Comparison of ENCODE assay signal across 10 cellular contexts in the genomic region with DNA sequence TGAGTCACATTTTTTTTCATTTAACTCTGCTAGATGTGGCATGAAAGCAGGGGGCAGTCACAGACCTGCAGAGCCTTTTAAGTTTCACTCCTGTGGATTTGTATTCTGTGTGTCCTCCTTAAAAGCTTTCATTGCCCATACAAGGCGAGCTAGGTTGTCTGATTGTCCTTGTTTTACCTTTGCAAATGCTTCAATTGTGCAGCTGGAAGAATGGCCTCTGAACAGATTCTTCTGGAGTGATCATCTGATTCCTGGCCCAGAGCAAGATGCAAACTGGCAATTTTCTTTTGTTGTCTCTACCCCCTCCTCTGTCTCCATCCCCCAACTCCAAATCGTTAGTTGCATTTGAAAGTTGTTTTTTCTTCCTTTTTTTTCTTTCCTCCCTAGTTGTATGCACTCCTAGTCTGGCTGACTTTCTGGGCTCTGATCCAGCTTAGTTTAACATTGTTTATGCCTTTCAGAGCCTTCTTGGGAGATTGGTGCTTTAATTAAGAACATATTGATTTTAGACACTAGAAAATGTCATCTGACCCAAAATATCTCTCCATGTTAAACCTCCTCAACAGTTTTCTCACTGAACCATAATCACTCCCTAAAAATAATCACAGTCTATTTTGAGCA.
A peak's percentile ranks its signal among the peaks of the same experiment; 100 is the strongest.
DNase-seq lines count a peak whose midpoint lies in the region; ATAC-seq and TF ChIP-seq lines count a peak whose summit lies in the region.
"Had no signal": no experiment of that assay in that cellular context is flagged by ENCODE, and none has a peak within 500 bp of the region (broad histone marks: within the 10 kb centered on the region; RNA-seq: fewer than 3 reads in every experiment).

No MANE protein-coding gene starts in this region.

- no peaks in the 10 kb centered on the region for H3K4me1 ChIP-seq in endodermal cell (ENCODE audit: control insufficient read depth, insufficient read depth, low read length)

- H3K36me3 ChIP-seq in endodermal cell (ENCODE audit: control insufficient read depth, insufficient read depth, low read length), result no peaks in the 10 kb centered on the region

- no peaks in the 10 kb centered on the region for H3K36me3 Mint-ChIP-seq in endodermal cell (ENCODE audit: low read depth)
- H3K36me3 Mint-ChIP-seq in activated CD8-positive, alpha-beta T cell treated with anti-CD3 and anti-CD28 coated beads, Interleukin-2, amount 10 ng/mL, durations not matched to agents 7 days and 5 days (ENCODE audit: low read depth), result no peaks in the 10 kb centered on the region

- CTCF ChIA-PET in activated CD8-positive, alpha-beta T cell treated with anti-CD3 and anti-CD28 coated beads, Interleukin-2, amount 10 ng/mL, durations not matched to agents 7 days and 5 days (lab: Charles Lee), result no interaction called here

- TF ChIP-seq CTCF in AG10803 (conservative IDR thresholded peaks at IDR 0.05; ENCODE audit: low read length) (no peak), endodermal cell (conservative IDR thresholded peaks at IDR 0.05) (no peak)

- H3K27me3 ChIP-seq in endodermal cell (ENCODE audit: control insufficient read depth, insufficient read depth, low read length, poor library complexity, severe bottlenecking), result no peaks in the 10 kb centered on the region

- H3K9me3 Mint-ChIP-seq in endodermal cell, result no peaks in the 10 kb centered on the region
- H3K9me3 Mint-ChIP-seq in activated CD8-positive, alpha-beta T cell treated with anti-CD3 and anti-CD28 coated beads, Interleukin-2, amount 10 ng/mL, durations not matched to agents 7 days and 5 days (ENCODE audit: insufficient read depth), result no peaks in the 10 kb centered on the region

- H3K4me1 Mint-ChIP-seq in endodermal cell, result peaks cover 31% of the 10 kb centered on the region
- H3K4me1 Mint-ChIP-seq in activated CD8-positive, alpha-beta T cell treated with anti-CD3 and anti-CD28 coated beads, Interleukin-2, amount 10 ng/mL, durations not matched to agents 7 days and 5 days (ENCODE audit: low read depth), result peaks cover 2% of the 10 kb centered on the region

- no peak overlapping the region for H3K4me3 Mint-ChIP-seq in endodermal cell
- H3K4me3 Mint-ChIP-seq in activated CD8-positive, alpha-beta T cell treated with anti-CD3 and anti-CD28 coated beads, Interleukin-2, amount 10 ng/mL, durations not matched to agents 7 days and 5 days, result no peak overlapping the region

- no peaks in the 10 kb centered on the region for H3K9me3 ChIP-seq in endodermal cell (ENCODE audit: control insufficient read depth, low read length)

- H3K27ac Mint-ChIP-seq in endodermal cell, result peak overlapping the region; percentile 57
- H3K27ac Mint-ChIP-seq in activated CD8-positive, alpha-beta T cell treated with anti-CD3 and anti-CD28 coated beads, Interleukin-2, amount 10 ng/mL, durations not matched to agents 7 days and 5 days, result no peak overlapping the region

- no peak for ATAC-seq in GM21390 (IDR thresholded peaks at IDR 0.05; ENCODE audit: unreplicated experiment)
- no peak for ATAC-seq in activated CD8-positive, alpha-beta T cell treated with anti-CD3 and anti-CD28 coated beads, Interleukin-2, amount 10 ng/mL, durations not matched to agents 7 days and 5 days

- H3K4me3 ChIP-seq in AG10803 (ENCODE audit: low read length), result no peak overlapping the region
- no peak overlapping the region for H3K4me3 ChIP-seq in endodermal cell (ENCODE audit: low read length)

- DNase-seq in AG10803 (ENCODE audit: low read depth), result peak; percentile 90
- peak; percentile 85 for DNase-seq in NCI-H1092 treated with DMSO at 0.1 percent for 48 hours (lab: John Stamatoyannopoulos, UW)
- no peak for DNase-seq in endodermal cell
- peak; percentile 27 for DNase-seq in midbrain (lab: John Stamatoyannopoulos, UW)
- DNase-seq in NCI-H2196 (lab: John Stamatoyannopoulos, UW; ENCODE audit: unreplicated experiment), result no peak
- no peak for DNase-seq in activated CD8-positive, alpha-beta T cell treated with anti-CD3 and anti-CD28 coated beads, Interleukin-2, amount 10 ng/mL, durations not matched to agents 7 days and 5 days
- DNase-seq in stimulated activated naive CD4-positive, alpha-beta T cell (lab: John Stamatoyannopoulos, UW), result no peak
- DNase-seq: anterior cingulate cortex, DND-41 had no signal

- no peak overlapping the region for H3K9ac ChIP-seq in endodermal cell (ENCODE audit: extremely low read depth, low read length, poor library complexity, severe bottlenecking)

- H3K27ac ChIP-seq in endodermal cell (ENCODE audit: low read depth, low read length), result no peak overlapping the region

- H3K27me3 Mint-ChIP-seq in endodermal cell (ENCODE audit: insufficient read depth), result no peaks in the 10 kb centered on the region
- peaks cover 4% of the 10 kb centered on the region for H3K27me3 Mint-ChIP-seq in activated CD8-positive, alpha-beta T cell treated with anti-CD3 and anti-CD28 coated beads, Interleukin-2, amount 10 ng/mL, durations not matched to agents 7 days and 5 days (ENCODE audit: low read depth)

- 35 to 76% methylated on average over 2 of the region's 2 CpGs for WGBS in endodermal cell (ENCODE audit: insufficient coverage in 1 of 2, insufficient read length in 1 of 2), 2 experiments

- POLR2A ChIA-PET in activated CD8-positive, alpha-beta T cell treated with anti-CD3 and anti-CD28 coated beads, Interleukin-2, amount 10 ng/mL, durations not matched to agents 7 days and 5 days (lab: Charles Lee), result no interaction called here

Comparison
In these comparisons a context has a peak if more than half of its experiments do, and no peak if none do; other contexts are left out.
1. DNase-seq: peak in AG10803 (single experiment), NCI-H1092 treated with DMSO at 0.1 percent for 48 hours (single experiment) and midbrain (single experiment); none in endodermal cell (single experiment), NCI-H2196 (single experiment), activated CD8-positive, alpha-beta T cell treated with anti-CD3 and anti-CD28 coated beads, Interleukin-2, amount 10 ng/mL, durations not matched to agents 7 days and 5 days (single experiment) and stimulated activated naive CD4-positive, alpha-beta T cell (0 of 6).